In genomic region chr22:24398409-24398808, GRCh38 we compare ENCODE assay signal across 1 cellular context.
TF ChIP-seq lines count a peak whose summit lies in the region.

No MANE protein-coding gene starts in this region.

TF ChIP-seq in WTC11, 78 proteins besides CTCF, POLR2A, EP300 and RAD21 (continued from another document):
- TF ChIP-seq ARID4B (CRISPR knock-in tag; IDR thresholded peaks at IDR 0.05; ENCODE audit: borderline replicate concordance) = no peak
- TF ChIP-seq PRDM15 (CRISPR knock-in tag; IDR thresholded peaks at IDR 0.05) = no peak
- TF ChIP-seq ZNF423 (CRISPR knock-in tag; IDR thresholded peaks at IDR 0.05) = no peak
- TF ChIP-seq TEAD1 (CRISPR knock-in tag; IDR thresholded peaks at IDR 0.05) = no peak
- TF ChIP-seq ZNF396 (CRISPR knock-in tag; IDR thresholded peaks at IDR 0.05; ENCODE audit: borderline replicate concordance) = no peak
- no peak for TF ChIP-seq FOXP1 (CRISPR knock-in tag; IDR thresholded peaks at IDR 0.05; ENCODE audit: borderline replicate concordance)
- no peak for TF ChIP-seq E2F5 (CRISPR knock-in tag; IDR thresholded peaks at IDR 0.05)
- no peak for TF ChIP-seq ZMAT4 (CRISPR knock-in tag; IDR thresholded peaks at IDR 0.05)
- TF ChIP-seq CDX4 (CRISPR knock-in tag; IDR thresholded peaks at IDR 0.05; ENCODE audit: borderline replicate concordance) = no peak
